ENCODE assay signal across 8 cellular contexts in the genomic region with DNA sequence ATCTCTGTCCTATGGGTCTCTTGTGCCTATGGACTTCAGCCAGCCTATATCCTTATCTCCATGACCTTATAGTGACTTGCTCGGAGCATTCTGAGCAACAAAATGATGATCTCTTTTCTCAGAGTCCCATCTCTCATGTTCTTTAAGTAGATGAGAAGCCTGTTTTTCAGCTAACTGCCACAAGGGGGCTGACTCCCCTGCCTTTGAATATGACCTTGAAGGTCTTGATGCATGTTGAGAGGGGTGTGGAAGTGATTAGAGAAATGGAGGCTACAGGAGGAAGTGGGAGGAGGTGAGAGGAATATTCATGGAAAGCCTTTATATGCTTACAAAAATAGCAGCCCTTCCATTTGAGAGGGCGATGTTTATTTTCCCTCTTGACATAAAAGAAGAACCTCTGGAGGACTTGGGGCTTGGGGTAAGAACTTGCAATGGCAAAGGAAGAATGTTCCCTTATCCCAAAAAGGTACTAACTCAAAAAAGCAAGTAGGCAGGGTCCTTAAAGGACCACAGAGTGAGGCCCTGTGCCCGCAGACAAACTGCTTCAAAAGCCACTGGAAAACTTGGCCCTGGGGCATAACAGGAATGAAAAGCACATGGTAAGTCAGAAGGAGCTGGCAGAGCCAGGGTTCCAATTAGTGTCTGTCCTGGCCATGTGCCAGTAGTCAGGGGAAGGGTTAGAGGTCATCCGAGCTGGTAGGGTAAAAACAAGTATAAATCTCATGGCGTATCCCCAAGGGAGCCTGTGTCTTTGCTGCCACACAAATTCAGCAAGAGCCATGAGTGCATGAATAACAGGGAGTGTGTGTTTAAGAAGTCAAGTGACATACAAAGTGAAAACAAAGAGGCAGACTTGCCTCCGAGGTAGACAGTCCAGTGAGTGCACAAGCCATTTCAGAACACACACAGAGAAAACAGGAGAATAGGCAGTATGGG. TPM values are rescaled to one million over a fixed set of nuclear protein-coding genes. Genes with fewer than 3 reads are reported as not detected.
DNase-seq lines count a peak whose midpoint lies in the region; ATAC-seq and TF ChIP-seq lines count a peak whose summit lies in the region.

No MANE protein-coding gene starts in this region.

- H3K14ac ChIP-seq in IMR-90 (replicated peaks; ENCODE audit: low read depth, low read length): no peak overlapping the region

- no peak overlapping the region for H4K8ac ChIP-seq in IMR-90 (ENCODE audit: low read depth in 2 of 2, low read length in 2 of 2)

- H3K4me3 Mint-ChIP-seq in activated CD8-positive, alpha-beta T cell treated with anti-CD3 and anti-CD28 coated beads, Interleukin-2, amount 10 ng/mL, durations not matched to agents 7 days and 5 days: no peak overlapping the region

- H3K27me3 Mint-ChIP-seq in activated CD8-positive, alpha-beta T cell treated with anti-CD3 and anti-CD28 coated beads, Interleukin-2, amount 10 ng/mL, durations not matched to agents 7 days and 5 days (ENCODE audit: low read depth): no peaks in the 10 kb centered on the region

- peak; percentile 56 for TF ChIP-seq CTCF in BE2C (IDR thresholded peaks at IDR 0.05; ENCODE audit: low read depth, low read length)
- TF ChIP-seq CTCF in IMR-90 (conservative IDR thresholded peaks at IDR 0.05; ENCODE audit: low read depth, low read length): peak; percentile 30
- peak; percentile 4 to 42 (median 21) for TF ChIP-seq CTCF in esophagus muscularis mucosa (IDR thresholded peaks at IDR 0.05)

- H2BK5ac ChIP-seq in IMR-90 (ENCODE audit: low read depth, low read length, poor library complexity, severe bottlenecking): no peak overlapping the region

- H3K4me2 ChIP-seq in IMR-90 (ENCODE audit: low read depth, low read length): no peak overlapping the region

- no peak overlapping the region for H3K27ac ChIP-seq in IMR-90 (ENCODE audit: insufficient read depth, low read length)
- no peak overlapping the region for H3K27ac ChIP-seq in esophagus muscularis mucosa (replicated peaks in 1 of 4)

- no peaks in the 10 kb centered on the region for H3K9me1 ChIP-seq in IMR-90 (ENCODE audit: insufficient read depth, low read length)

- H3K9me3 ChIP-seq in BE2C (peaks cover 3% of the 10 kb centered on the region; the same call in 1 of the 2 replicates), IMR-90 (ENCODE audit: control insufficient read depth, insufficient read depth, low read length) (peaks cover 6% of the 10 kb centered on the region; the same call in 1 of the 2 replicates), esophagus muscularis mucosa (peaks cover 0 to 4% (median 0%) of the 10 kb centered on the region in 4 donors)

- POLR2A ChIA-PET in IMR-90 (lab: Charles Lee; ENCODE audit: unreplicated experiment): no interaction called here
- POLR2A ChIA-PET in activated CD8-positive, alpha-beta T cell treated with anti-CD3 and anti-CD28 coated beads, Interleukin-2, amount 10 ng/mL, durations not matched to agents 7 days and 5 days (lab: Charles Lee): no interaction called here

- BruUV-seq in IMR-90 (replicated peaks; lab: Mats Ljungman, UMichigan): no TSS peak

- H3K27ac Mint-ChIP-seq in activated CD8-positive, alpha-beta T cell treated with anti-CD3 and anti-CD28 coated beads, Interleukin-2, amount 10 ng/mL, durations not matched to agents 7 days and 5 days: peak overlapping the region; percentile 78

- dilution Hi-C loops in IMR-90 (cut with HindIII; ENCODE audit: low sequenced_read_pairs, unreplicated experiment): no loop called here

- H3K23ac ChIP-seq in IMR-90 (ENCODE audit: low read depth, low read length): no peak overlapping the region

- no peak overlapping the region for H2BK15ac ChIP-seq in IMR-90 (ENCODE audit: low read depth, low read length)

- no peak overlapping the region for H2AK5ac ChIP-seq in IMR-90 (ENCODE audit: low read depth, low read length)

- peaks cover 33% of the 10 kb centered on the region for H3K9me3 Mint-ChIP-seq in activated CD8-positive, alpha-beta T cell treated with anti-CD3 and anti-CD28 coated beads, Interleukin-2, amount 10 ng/mL, durations not matched to agents 7 days and 5 days (ENCODE audit: insufficient read depth)

- H2AFZ ChIP-seq in IMR-90 (replicated peaks; ENCODE audit: low read length, poor library complexity): no peak overlapping the region

- no peaks in the 10 kb centered on the region for H3K4me1 ChIP-seq in BE2C
- H3K4me1 ChIP-seq in IMR-90 (ENCODE audit: control insufficient read depth, insufficient read depth, low read length): no peaks in the 10 kb centered on the region
- no peaks in the 10 kb centered on the region for H3K4me1 ChIP-seq in esophagus muscularis mucosa

- no peak overlapping the region for H3K18ac ChIP-seq in IMR-90 (ENCODE audit: low read depth, low read length)

- H4K20me1 ChIP-seq in IMR-90 (ENCODE audit: insufficient read depth, low read length): no peaks in the 10 kb centered on the region

- TF ChIP-seq POLR2A in IMR-90 (IDR thresholded peaks at IDR 0.05; ENCODE audit: low read depth, low read length) (no peak), esophagus muscularis mucosa (IDR thresholded peaks at IDR 0.05; ENCODE audit: low read depth) (no peak)

- peaks cover 68% of the 10 kb centered on the region for H3K4me1 Mint-ChIP-seq in activated CD8-positive, alpha-beta T cell treated with anti-CD3 and anti-CD28 coated beads, Interleukin-2, amount 10 ng/mL, durations not matched to agents 7 days and 5 days (ENCODE audit: low read depth)

- H4K91ac ChIP-seq in IMR-90 (ENCODE audit: insufficient read depth, low read depth, low read length): no peak overlapping the region

- no peak overlapping the region for H2BK20ac ChIP-seq in IMR-90 (ENCODE audit: low read depth, low read length)

- no peak overlapping the region for H4K5ac ChIP-seq in IMR-90 (ENCODE audit: low read depth, low read length)

- no peak for TF ChIP-seq EP300 in esophagus muscularis mucosa (IDR thresholded peaks at IDR 0.05)

- H3K56ac ChIP-seq in IMR-90 (ENCODE audit: extremely low read depth, insufficient read depth, low read length): no peak overlapping the region

- no peaks in the 10 kb centered on the region for H3K36me3 ChIP-seq in BE2C
- no peaks in the 10 kb centered on the region for H3K36me3 ChIP-seq in IMR-90 (ENCODE audit: control insufficient read depth, insufficient read depth, low read length)
- H3K36me3 ChIP-seq in esophagus muscularis mucosa: no peaks in the 10 kb centered on the region

- TF ChIP-seq RAD21 in IMR-90 (IDR thresholded peaks at IDR 0.05; ENCODE audit: low read length): no peak

- CTCF ChIA-PET in IMR-90 (lab: Yijun Ruan, JAX): interaction anchor here (0.6 kb wide), 1 partner anchor 373 kb away, joined by 3 read pairs; no protein-coding TSS in a partner anchor
- CTCF ChIA-PET in activated CD8-positive, alpha-beta T cell treated with anti-CD3 and anti-CD28 coated beads, Interleukin-2, amount 10 ng/mL, durations not matched to agents 7 days and 5 days (lab: Charles Lee): interaction anchor here (1.0 to 4.6 kb wide), 6 partner anchors 13 to 112 kb away, joined by 3 to 31 read pairs (median 5); no protein-coding TSS in a partner anchor

- intact Hi-C loops in IMR-90 (cut with micrococcal nuclease): no loop called here
- intact Hi-C loops in esophagus muscularis mucosa (cut with DNase I): no loop called here

- in situ Hi-C loops in IMR-90 (cut with MboI; ENCODE audit: low sequenced_read_pairs): no loop called here

- H3K4me3 ChIP-seq in BE2C (ENCODE audit: low read depth, low read length): no peak overlapping the region
- H3K4me3 ChIP-seq in IMR-90 (ENCODE audit: insufficient read depth, low read depth, low read length): no peak overlapping the region
- no peak overlapping the region for H3K4me3 ChIP-seq in esophagus muscularis mucosa

- H3K36me3 Mint-ChIP-seq in activated CD8-positive, alpha-beta T cell treated with anti-CD3 and anti-CD28 coated beads, Interleukin-2, amount 10 ng/mL, durations not matched to agents 7 days and 5 days (ENCODE audit: low read depth): peaks cover 98% of the 10 kb centered on the region

- H2BK120ac ChIP-seq in IMR-90 (ENCODE audit: low read depth, low read length): no peak overlapping the region

- WGBS in IMR-90 (ENCODE audit: extremely low coverage in 2 of 2, insufficient read length in 1 of 2), 2 experiments: no CpG with 5 or more reads among the region's 6 CpGs
- 83% methylated on average over 6 of the region's 6 CpGs for WGBS in esophagus muscularis mucosa

- peak; percentile 30 for DNase-seq in BE2C
- DNase-seq in IMR-90: no peak
- peak; percentile 54 for DNase-seq in activated CD8-positive, alpha-beta T cell treated with anti-CD3 and anti-CD28 coated beads, Interleukin-2, amount 10 ng/mL, durations not matched to agents 7 days and 5 days
- DNase-seq in esophagus muscularis mucosa (ENCODE audit: extremely low spot score): peak; percentile 91
- peak in 4 of 6 experiments; percentile 35 to 66 (median 58) for DNase-seq in stimulated activated naive CD4-positive, alpha-beta T cell (lab: John Stamatoyannopoulos, UW)
- DNase-seq in AG08395 (ENCODE audit: low spot score): no peak

- peaks cover 9% of the 10 kb centered on the region for H3K27me3 ChIP-seq in BE2C
- H3K27me3 ChIP-seq in IMR-90 (ENCODE audit: control insufficient read depth, insufficient read depth, low read length): no peaks in the 10 kb centered on the region
- H3K27me3 ChIP-seq in esophagus muscularis mucosa: no peaks in the 10 kb centered on the region

- no peak overlapping the region for H3K4ac ChIP-seq in IMR-90 (ENCODE audit: low read depth, low read length)

- ATAC-seq in IMR-90 (ENCODE audit: low read depth): no peak
- peak; percentile 19 for ATAC-seq in activated CD8-positive, alpha-beta T cell treated with anti-CD3 and anti-CD28 coated beads, Interleukin-2, amount 10 ng/mL, durations not matched to agents 7 days and 5 days
- no peak for ATAC-seq in HG03565 (IDR thresholded peaks at IDR 0.05; ENCODE audit: unreplicated experiment)
- ATAC-seq in HG03439 (IDR thresholded peaks at IDR 0.05; ENCODE audit: unreplicated experiment): no peak

- H3K79me1 ChIP-seq in IMR-90 (ENCODE audit: low read depth in 1 of 2, low read length in 2 of 2): no peaks in the 10 kb centered on the region

- H2AK9ac ChIP-seq in IMR-90 (replicated peaks; ENCODE audit: low read depth, low read length, poor library complexity): no peak overlapping the region

- no peak overlapping the region for H3K9ac ChIP-seq in IMR-90 (ENCODE audit: low read depth, low read length)

TF ChIP-seq in IMR-90, 13 proteins besides CTCF, POLR2A, EP300 and RAD21 (continues in another document):
- TF ChIP-seq FOS (IDR thresholded peaks at IDR 0.05; ENCODE audit: low read depth, low read length): no peak
- no peak for TF ChIP-seq RCOR1 (IDR thresholded peaks at IDR 0.05; ENCODE audit: insufficient replicate concordance, low read length)
- TF ChIP-seq RFX5 (IDR thresholded peaks at IDR 0.05; ENCODE audit: low read depth, low read length): no peak
- TF ChIP-seq CEBPB (IDR thresholded peaks at IDR 0.05; ENCODE audit: low read depth, low read length): no peak

RNA-seq across cellular contexts. Expression of gene FGD3, which starts 39.1 kb away (rescaled TPM):
- 0.66 TPM for polyA plus RNA-seq in BE2C (2012; ENCODE audit: insufficient read depth, insufficient read length, low read depth)
- total RNA-seq in IMR-90 (2012; rRNA removed): not detected in 2 replicates
- polyA plus RNA-seq in IMR-90 (2012; rRNA removed): not detected in 2 replicates
- polyA plus RNA-seq in IMR-90 (2012; cell fraction: cytosol; rRNA removed): not detected in 2 replicates
- not detected in 2 replicates for polyA plus RNA-seq in IMR-90 (2012; cell fraction: nucleus; rRNA removed; ENCODE audit: low replicate concordance)
- total RNA-seq in activated CD8-positive, alpha-beta T cell treated with anti-CD3 and anti-CD28 coated beads, Interleukin-2, amount 10 ng/mL, durations not matched to agents 7 days and 5 days: 100 to 1,000 TPM; 104 to 107 TPM
- 1 to 10 TPM; 4.3 to 5.1 (median 4.9) TPM for total RNA-seq in esophagus muscularis mucosa

Comparison
In these comparisons a context has a peak if more than half of its experiments do, and no peak if none do; other contexts are left out.
1. DNase-seq: peak in BE2C (single experiment), activated CD8-positive, alpha-beta T cell treated with anti-CD3 and anti-CD28 coated beads, Interleukin-2, amount 10 ng/mL, durations not matched to agents 7 days and 5 days (single experiment), esophagus muscularis mucosa (single experiment) and stimulated activated naive CD4-positive, alpha-beta T cell (4 of 6); none in IMR-90 (single experiment) and AG08395 (single experiment).
2. RNA of gene FGD3, which starts 39.1 kb away (total RNA-seq): 104 to 107 TPM in activated CD8-positive, alpha-beta T cell treated with anti-CD3 and anti-CD28 coated beads, Interleukin-2, amount 10 ng/mL, durations not matched to agents 7 days and 5 days; 4.3 to 5.1 TPM in esophagus muscularis mucosa and not detected in IMR-90; every median in the first group is over 10 times any median in the second.
3. Peak in every context shown above with its lines, with median percentiles within 50 percentile points of each other: CTCF ChIP-seq.